In genomic region chr7:4809091-4809591, GRCh38 we compare ENCODE assay signal across 13 cellular contexts. TPM values are rescaled to one million over a fixed set of nuclear protein-coding genes. Genes with fewer than 3 reads are reported as not detected.
A peak's percentile ranks its signal among the peaks of the same experiment; 100 is the strongest.
DNase-seq lines count a peak whose midpoint lies in the region; ATAC-seq, FAIRE-seq and TF ChIP-seq lines count a peak whose summit lies in the region.
"Had no signal": no experiment of that assay in that cellular context is flagged by ENCODE, and none has a peak within 500 bp of the region (broad histone marks: within the 10 kb centered on the region; RNA-seq: fewer than 3 reads in every experiment).

No MANE protein-coding gene starts in this region.

- TF ChIP-seq EP300 in sigmoid colon (IDR thresholded peaks at IDR 0.05): no peak

- TF ChIP-seq POLR2A in sigmoid colon (IDR thresholded peaks at IDR 0.05): no peak

- H3K27ac ChIP-seq in coronary artery: peak overlapping the region in 1 of 2 donors; percentile 62
- peak overlapping the region in 1 of 4 donors; percentile 46 for H3K27ac ChIP-seq in sigmoid colon

- no peaks in the 10 kb centered on the region for H3K4me1 ChIP-seq in sigmoid colon

- H3K36me3 ChIP-seq in GM06990 (ENCODE audit: control insufficient read depth, insufficient read depth, low read length) (no peaks in the 10 kb centered on the region), sigmoid colon (peaks cover 0 to 13% (median 0%) of the 10 kb centered on the region in 4 donors)

- 46 to 79% methylated on average over 38 of the region's 38 CpGs for WGBS in sigmoid colon, 2 donors

- DNase-seq in GM06990 (ENCODE audit: extremely low read depth, insufficient read length): no peak
- peak; percentile 20 for DNase-seq in activated CD4-positive, alpha-beta T cell treated with anti-CD3 and anti-CD28 coated beads for 1 hour
- no peak for DNase-seq in coronary artery (ENCODE audit: low spot score)
- peak; percentile 76 for DNase-seq in sigmoid colon
- DNase-seq in HTR-8/SVneo (ENCODE audit: insufficient read length, low spot score): no peak
- DNase-seq: NCI-H2227 treated with DMSO at 0.1 percent for 48 hours, nephron progenitor cell, SHP77 treated with DMSO at 0.1 percent for 48 hours had no signal

- intact Hi-C loops in sigmoid colon (cut with DNase I): no loop called here

- no peaks in the 10 kb centered on the region for H3K27me3 ChIP-seq in GM06990 (replicated peaks; ENCODE audit: control insufficient read depth, insufficient read depth, low read length)
- H3K27me3 ChIP-seq in sigmoid colon: peaks cover 0 to 8% (median 5%) of the 10 kb centered on the region in 3 donors
- H3K27me3 ChIP-seq: dorsolateral prefrontal cortex had no signal

- no peak for FAIRE-seq in HTR-8/SVneo (lab: Jason Lieb, UNC)
- FAIRE-seq: K562 had no signal

- no peaks in the 10 kb centered on the region for H3K9me3 ChIP-seq in sigmoid colon

- TF ChIP-seq CTCF in GM06990 (IDR thresholded peaks at IDR 0.05; ENCODE audit: insufficient read depth, low read length, poor library complexity, severe bottlenecking) (no peak), coronary artery (IDR thresholded peaks at IDR 0.05) (no peak), sigmoid colon (IDR thresholded peaks at IDR 0.05) (no peak)

- H3K4me3 ChIP-seq in GM06990 (replicated peaks; ENCODE audit: low read depth, low read length): peak overlapping the region; percentile 13; the same call in 1 of the 2 replicates
- peak overlapping the region; percentile 50 for H3K4me3 ChIP-seq in coronary artery
- peak overlapping the region in 1 of 4 donors; percentile 20 for H3K4me3 ChIP-seq in sigmoid colon
- H3K4me3 ChIP-seq: K562 had no signal

- ATAC-seq in HG03097 (IDR thresholded peaks at IDR 0.05; ENCODE audit: low FRiP score, unreplicated experiment) (no peak), GM18868 (IDR thresholded peaks at IDR 0.05; ENCODE audit: unreplicated experiment) (no peak), GM21576 (IDR thresholded peaks at IDR 0.05; ENCODE audit: unreplicated experiment) (no peak)
- ATAC-seq: K562 had no signal

RNA-seq across cellular contexts. Expression of gene AP5Z1, which starts 33.7 kb away (rescaled TPM):
- 10 to 100 TPM; 17.1 to 24.6 (median 19.8) TPM for total RNA-seq in sigmoid colon
- 10 to 100 TPM; 16.8 to 66.0 (median 20.3) TPM for polyA plus RNA-seq in sigmoid colon

RNA-seq across cellular contexts. Expression of gene PAPOLB, which starts 52.7 kb away (rescaled TPM):
- 1 to 10 TPM in 1 of 4 donors, under 1 TPM in 2, not detected in 1; 0.27 to 1.1 (median 0.49) TPM for total RNA-seq in sigmoid colon
- under 1 TPM in 1 of 3 donors, not detected in 2; 0.03 TPM for polyA plus RNA-seq in sigmoid colon

Comparison
In these comparisons a context has a peak if more than half of its experiments do, and no peak if none do; other contexts are left out.
1. DNase-seq: peak in activated CD4-positive, alpha-beta T cell treated with anti-CD3 and anti-CD28 coated beads for 1 hour (single experiment) and sigmoid colon (single experiment); none in GM06990 (single experiment), coronary artery (single experiment) and HTR-8/SVneo (single experiment).